Comparison of ENCODE assay signal across 1 cellular context in the genomic region with DNA sequence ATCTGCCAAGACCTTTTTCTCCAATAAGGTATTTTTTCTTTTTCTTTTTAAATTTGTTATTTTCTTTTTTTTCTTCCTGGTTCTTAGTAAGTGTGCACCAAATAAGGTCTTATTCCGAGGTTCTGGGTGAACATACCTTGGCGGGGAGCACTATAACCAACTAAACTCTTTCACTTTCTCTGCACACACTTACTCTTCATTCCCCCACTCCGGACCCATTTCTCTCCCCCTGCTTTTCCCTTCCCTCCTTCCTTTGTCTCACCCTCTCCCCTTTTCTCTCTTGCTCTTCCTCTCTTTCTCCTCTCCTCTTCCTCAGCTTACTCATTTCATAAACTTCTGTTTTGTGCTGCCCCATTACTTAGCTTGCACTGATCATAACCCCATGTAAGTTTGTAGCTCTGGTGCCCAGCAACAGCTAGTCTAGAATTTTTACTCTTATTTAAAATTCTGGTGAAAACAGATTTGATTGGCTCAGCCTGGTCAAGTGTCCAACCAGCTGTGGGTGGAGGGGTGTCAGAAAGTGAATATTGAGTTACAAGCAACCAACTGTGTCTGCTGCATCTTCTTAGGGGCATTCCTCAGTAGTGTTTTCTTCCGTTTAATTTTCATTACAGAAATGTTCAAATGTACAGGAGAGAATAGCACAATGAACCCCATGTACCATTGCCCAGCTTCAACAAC.
TF ChIP-seq lines count a peak whose summit lies in the region.

No MANE protein-coding gene starts in this region.

TF ChIP-seq in GM12891, 5 proteins besides CTCF, POLR2A, EP300 and RAD21 (continued from another document):
- no peak for TF ChIP-seq POLR2AphosphoS5 (IDR thresholded peaks at IDR 0.05; ENCODE audit: low read depth, low read length)
- TF ChIP-seq SPI1 (IDR thresholded peaks at IDR 0.05; ENCODE audit: low read depth, low read length) = no peak
- TF ChIP-seq PAX5 (IDR thresholded peaks at IDR 0.05; ENCODE audit: insufficient read depth, low read length, severe bottlenecking) = no peak
